ENCODE assay signal across 21 cellular contexts in the genomic region with DNA sequence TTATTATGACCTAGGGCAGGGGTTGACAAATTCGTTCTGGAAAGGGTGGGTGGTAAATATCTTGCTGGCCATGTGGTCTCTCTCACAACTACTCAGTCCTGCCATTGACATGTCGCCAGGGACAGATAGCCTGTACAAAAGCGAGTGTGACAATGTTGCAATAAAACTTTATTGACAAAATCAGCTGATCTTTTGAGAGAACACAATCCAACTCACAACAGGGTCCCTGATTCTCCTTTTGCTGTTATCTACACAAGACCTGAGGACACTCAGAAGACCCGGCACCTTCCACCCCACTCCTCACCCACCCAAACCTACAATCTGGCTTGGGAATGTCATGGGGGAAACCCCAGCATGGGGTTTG.
A peak's percentile ranks its signal among the peaks of the same experiment; 100 is the strongest.
DNase-seq lines count a peak whose midpoint lies in the region; ATAC-seq and TF ChIP-seq lines count a peak whose summit lies in the region.
"Had no signal": no experiment of that assay in that cellular context is flagged by ENCODE, and none has a peak within 500 bp of the region (broad histone marks: within the 10 kb centered on the region; RNA-seq: fewer than 3 reads in every experiment).

No MANE protein-coding gene starts in this region.

- 52 to 64% methylated on average over 4 of the region's 4 CpGs for WGBS in GM23248 (ENCODE audit: low coverage in 1 of 2, low lambda C conversion rate in 2 of 2, missing lambda C conversion rate in 2 of 2), 2 experiments

- H2AFZ ChIP-seq in GM23248: peak overlapping the region; percentile 77
- H2AFZ ChIP-seq in neural progenitor cell (replicated peaks): peak overlapping the region; percentile 66

- H4K20me1 ChIP-seq in GM23248 (ENCODE audit: insufficient read depth) (no peaks in the 10 kb centered on the region), neural progenitor cell (ENCODE audit: low read depth) (no peaks in the 10 kb centered on the region)

- H3K36me3 ChIP-seq in GM23248 (ENCODE audit: low read depth) (no peaks in the 10 kb centered on the region), neural progenitor cell (no peaks in the 10 kb centered on the region)
- H3K36me3 ChIP-seq: esophagus muscularis mucosa, gastrocnemius medialis, stomach had no signal

- peaks cover 6% of the 10 kb centered on the region for H3K36me3 Mint-ChIP-seq in brain
- peaks cover 3% of the 10 kb centered on the region for H3K36me3 Mint-ChIP-seq in neural progenitor cell
- H3K36me3 Mint-ChIP-seq: T-cell had no signal

- H3K9ac ChIP-seq in GM23248: no peak overlapping the region
- H3K9ac ChIP-seq in neural progenitor cell: no peak overlapping the region

- H3K27me3 Mint-ChIP-seq in brain (peaks cover 9% of the 10 kb centered on the region), neural progenitor cell (ENCODE audit: insufficient read depth, low read depth) (peaks cover 7% of the 10 kb centered on the region)
- H3K27me3 Mint-ChIP-seq: T-cell had no signal

- H3K27ac ChIP-seq in GM23248 (no peak overlapping the region), neural progenitor cell (peak overlapping the region; percentile 27)
- H3K27ac ChIP-seq: gastrocnemius medialis, skin epidermis had no signal

- peaks cover 8% of the 10 kb centered on the region for H3K4me1 ChIP-seq in GM23248 (ENCODE audit: insufficient read depth)
- peaks cover 7% of the 10 kb centered on the region for H3K4me1 ChIP-seq in neural progenitor cell
- H3K4me1 ChIP-seq: gastrocnemius medialis had no signal

- H3K9me3 ChIP-seq in GM23248 (ENCODE audit: low read depth) (no peaks in the 10 kb centered on the region), neural progenitor cell (ENCODE audit: low read depth) (no peaks in the 10 kb centered on the region)
- H3K9me3 ChIP-seq: gastrocnemius medialis had no signal

- peaks cover 10% of the 10 kb centered on the region for H3K4me1 Mint-ChIP-seq in brain
- H3K4me1 Mint-ChIP-seq in neural progenitor cell: peaks cover 7% of the 10 kb centered on the region
- H3K4me1 Mint-ChIP-seq: B cell had no signal

- H3K79me2 ChIP-seq in GM23248 (ENCODE audit: insufficient read depth): no peaks in the 10 kb centered on the region
- H3K79me2 ChIP-seq in neural progenitor cell (ENCODE audit: low read depth): no peaks in the 10 kb centered on the region

- H3K4me3 ChIP-seq in GM23248: no peak overlapping the region
- H3K4me3 ChIP-seq in neural progenitor cell: no peak overlapping the region
- H3K4me3 ChIP-seq: esophagus muscularis mucosa, gastrocnemius medialis, skin epidermis, stomach had no signal

- H3F3A ChIP-seq in GM23248 (ENCODE audit: insufficient read depth) (no peaks in the 10 kb centered on the region), neural progenitor cell (ENCODE audit: low read depth) (peaks cover 5% of the 10 kb centered on the region)

- no peak for ATAC-seq in GM19397 (IDR thresholded peaks at IDR 0.05; ENCODE audit: unreplicated experiment)
- ATAC-seq: gastrocnemius medialis, T-cell had no signal

- H3K27me3 ChIP-seq in GM23248 (replicated peaks; ENCODE audit: insufficient read depth): no peaks in the 10 kb centered on the region
- H3K27me3 ChIP-seq in neural progenitor cell: no peaks in the 10 kb centered on the region
- H3K27me3 ChIP-seq: esophagus muscularis mucosa, gastrocnemius medialis, stomach had no signal

- H3K9me3 Mint-ChIP-seq in brain (peaks cover 15 to 20% (median 19%) of the 10 kb centered on the region in 5 experiments), neural progenitor cell (peaks cover 15% of the 10 kb centered on the region)

- no peak overlapping the region for H3K4me2 ChIP-seq in GM23248 (ENCODE audit: unreplicated experiment)
- H3K4me2 ChIP-seq in neural progenitor cell: no peak overlapping the region

- in situ Hi-C loops in GM23248 (cut with MboI): no loop called here

- H3K4me3 Mint-ChIP-seq in brain: peak overlapping the region in 1 of 5 experiments; percentile 20
- H3K4me3 Mint-ChIP-seq in neural progenitor cell: no peak overlapping the region
- H3K4me3 Mint-ChIP-seq: B cell, T-cell had no signal

- no peaks in the 10 kb centered on the region for H3K9me2 ChIP-seq in GM23248 (ENCODE audit: insufficient read depth)

- TF ChIP-seq CTCF in brain (conservative IDR thresholded peaks at IDR 0.05) (no peak), neural progenitor cell (IDR thresholded peaks at IDR 0.05) (no peak)

- DNase-seq in NCI-H345 (lab: John Stamatoyannopoulos, UW): peak; percentile 48
- DNase-seq in NCI-H345 treated with DMSO at 0.1 percent for 48 hours (lab: John Stamatoyannopoulos, UW; ENCODE audit: unreplicated experiment): no peak
- DNase-seq in GM23248: no peak
- DNase-seq in neural progenitor cell (ENCODE audit: low spot score): no peak
- no peak for DNase-seq in nucleus accumbens (lab: John Stamatoyannopoulos, UW)
- DNase-seq in iPS-NIHi7 (ENCODE audit: extremely low spot score): no peak
- DNase-seq: 8988T; activated CD4-positive, alpha-beta T cell treated with anti-CD3 and anti-CD28 coated beads, Interleukin-2, amount 50 U/mL, for 48 hours; activated naive CD4-positive, alpha-beta T cell treated with anti-CD3 and anti-CD28 coated beads, Interleukin-2, amount 50 U/mL, for 16 hours; activated T-cell treated with anti-CD3 and anti-CD28 coated beads for 4 hours; effector CD8-positive, alpha-beta T cell; gastrocnemius medialis; kidney; NCI-H526; stomach; T-cell had no signal

- H3K27ac Mint-ChIP-seq in brain: peak overlapping the region in 4 of 5 experiments; percentile 29 to 66 (median 40)
- no peak overlapping the region for H3K27ac Mint-ChIP-seq in neural progenitor cell
- H3K27ac Mint-ChIP-seq: B cell, T-cell had no signal
